ENCODE assay signal across 25 cellular contexts in genomic region chr6:19983374-19983773, GRCh38.
DNase-seq lines count a peak whose midpoint lies in the region; ATAC-seq, FAIRE-seq and TF ChIP-seq lines count a peak whose summit lies in the region.
"Had no signal": no experiment of that assay in that cellular context is flagged by ENCODE, and none has a peak within 500 bp of the region (broad histone marks: within the 10 kb centered on the region; RNA-seq: fewer than 3 reads in every experiment).

No MANE protein-coding gene starts in this region.

- H3K4me1 ChIP-seq in K562 (replicated peaks in 1 of 2; ENCODE audit: control insufficient read depth in 2 of 2, insufficient read depth in 2 of 2, low read length in 2 of 2) = no peaks in the 10 kb centered on the region; a peak in 1 of 5 replicates
- H3K4me1 ChIP-seq: A549; BE2C; BLaER1 treated with 17β-estradiol and CSF1 and Interleukin-3, amounts not matched to agents 10 nM and 100 nM; HAP-1 had no signal

- no peaks in the 10 kb centered on the region for H3K9me1 ChIP-seq in K562 (ENCODE audit: control insufficient read depth, insufficient read depth, low read length)

- 8% methylated on average over 11 of the region's 11 CpGs for WGBS in K562 (ENCODE audit: insufficient coverage, low coverage, missing lambda C conversion rate)

- TF ChIP-seq RAD21 in K562 (CRISPR knock-in tag; conservative IDR thresholded peaks at IDR 0.05 in 1 of 2, IDR thresholded peaks at IDR 0.05 in 1 of 2) = no peak

- no peaks in the 10 kb centered on the region for H3K36me3 ChIP-seq in K562 (ENCODE audit: control insufficient read depth, insufficient read depth, low read length)
- H3K36me3 ChIP-seq: BE2C; BLaER1 treated with 17β-estradiol and CSF1 and Interleukin-3, amounts not matched to agents 10 nM and 100 nM; HAP-1 had no signal

- no peak for TF ChIP-seq EP300 in K562 (IDR thresholded peaks at IDR 0.05; ENCODE audit: low read length)

- peak; percentile 72 for FAIRE-seq in K562 (lab: Jason Lieb, UNC)
- FAIRE-seq: A549, D721Med, G401.6, GM12892, H54 had no signal

- H3K27me3 ChIP-seq in K562 (ENCODE audit: control insufficient read depth in 2 of 2, insufficient read depth in 2 of 2, low read length in 2 of 2) = peaks cover 19 to 23% of the 10 kb centered on the region in 2 experiments
- H3K27me3 ChIP-seq: BE2C; BLaER1 treated with 17β-estradiol and CSF1 and Interleukin-3, amounts not matched to agents 10 nM and 100 nM had no signal

- no peaks in the 10 kb centered on the region for H4K20me1 ChIP-seq in K562 (replicated peaks; ENCODE audit: control insufficient read depth, insufficient read depth, low read length)
- H4K20me1 ChIP-seq: BLaER1 treated with 17β-estradiol and CSF1 and Interleukin-3, amounts not matched to agents 10 nM and 100 nM had no signal

- H3K79me2 ChIP-seq in K562 (ENCODE audit: control insufficient read depth, insufficient read depth, low read length) = no peaks in the 10 kb centered on the region

- ATAC-seq in K562 (no peak), HG02623 (IDR thresholded peaks at IDR 0.05; ENCODE audit: unreplicated experiment) (no peak), GM19395 (IDR thresholded peaks at IDR 0.05; ENCODE audit: unreplicated experiment) (no peak)
- ATAC-seq: A549 had no signal

- CTCF ChIA-PET in K562 (lab: Yijun Ruan, JAX; ENCODE audit: low intra/inter-chr PET ratio) = no interaction called here

- H3K9ac ChIP-seq in K562 (ENCODE audit: insufficient read depth in 1 of 2, low read depth in 2 of 2, low read length in 2 of 2) = no peak overlapping the region
- H3K9ac ChIP-seq: BLaER1 treated with 17β-estradiol and CSF1 and Interleukin-3, amounts not matched to agents 10 nM and 100 nM; GM23248 had no signal

- H2AFZ ChIP-seq in K562 (ENCODE audit: low read depth, low read length) = peak overlapping the region; percentile 13; the same call in 1 of the 2 replicates
- H2AFZ ChIP-seq: GM23248 had no signal

- no peak for TF ChIP-seq CTCF in K562 (IDR thresholded peaks at IDR 0.05 in 2 of 3, conservative IDR thresholded peaks at IDR 0.05 in 1 of 3; ENCODE audit: insufficient read depth in 2 of 3, low read depth in 1 of 3, low read length in 3 of 3)

- no TSS peak for BruUV-seq in K562 (replicated peaks; lab: Mats Ljungman, UMichigan)

- no peak overlapping the region for H3K4me3 ChIP-seq in K562
- H3K4me3 ChIP-seq: A549; BLaER1 treated with 17β-estradiol and CSF1 and Interleukin-3, amounts not matched to agents 10 nM and 100 nM; GM23248; HAP-1 had no signal

- H3K9me3 ChIP-seq in K562 (replicated peaks; ENCODE audit: control insufficient read depth, insufficient read depth, low read depth, low read length) = no peaks in the 10 kb centered on the region
- H3K9me3 ChIP-seq: A549; BE2C; BLaER1 treated with 17β-estradiol and CSF1 and Interleukin-3, amounts not matched to agents 10 nM and 100 nM; HAP-1 had no signal

- intact Hi-C loops in K562 (cut with micrococcal nuclease) (no loop called here), head of caudate nucleus (cut with DNase I) (no loop called here)

- in situ Hi-C loops in K562 (cut with MboI) = no loop called here

- peak; percentile 13 for DNase-seq in DMS114 treated with DMSO at 0.1 percent for 48 hours (lab: John Stamatoyannopoulos, UW; ENCODE audit: unreplicated experiment)
- DNase-seq in K562 (ENCODE audit: extremely low read depth in 1 of 4, low spot score in 3 of 4) = no peak
- DNase-seq in head of caudate nucleus = peak in 38 of 42 donors; percentile 3 to 81 (median 42)
- DNase-seq in putamen (ENCODE audit: low spot score) = peak; percentile 72
- no peak for DNase-seq in DMS53 treated with DMSO at 0.1 percent for 48 hours (lab: John Stamatoyannopoulos, UW; ENCODE audit: unreplicated experiment)
- DNase-seq: 8988T; ACHN; AML-193; BE2C; CD4-positive, alpha-beta T cell; CD8-positive, alpha-beta memory T cell; DMS 273 treated with DMSO at 0.1 percent for 48 hours; DMS53; DND-41; GM23248; HFFc6 had no signal

- POLR2A ChIA-PET in K562 (lab: Yijun Ruan, JAX) = no interaction called here

- no peak for TF ChIP-seq POLR2A in K562 (conservative IDR thresholded peaks at IDR 0.05)

- no peak overlapping the region for H3K27ac ChIP-seq in K562 (ENCODE audit: extremely low read depth, low read depth, low read length)
- H3K27ac ChIP-seq: A549; BLaER1 treated with 17β-estradiol and CSF1 and Interleukin-3, amounts not matched to agents 10 nM and 100 nM; GM23248 had no signal

- no peak overlapping the region for H3K4me2 ChIP-seq in K562 (ENCODE audit: insufficient read depth, low read length)
- H3K4me2 ChIP-seq: A549; BLaER1 treated with 17β-estradiol and CSF1 and Interleukin-3, amounts not matched to agents 10 nM and 100 nM had no signal

TF ChIP-seq in K562, 482 proteins besides CTCF, POLR2A, EP300 and RAD21:
- TF ChIP-seq SAFB (IDR thresholded peaks at IDR 0.05; ENCODE audit: borderline replicate concordance, low read depth, low read length) (no peak), ZNF316 (IDR thresholded peaks at IDR 0.05) (peak; percentile 47; the same call in 1 of the 2 replicates), HCFC1 (IDR thresholded peaks at IDR 0.05; ENCODE audit: low read depth, low read length) (no peak)

Comparison
In these comparisons a context has a peak if more than half of its experiments do, and no peak if none do; other contexts are left out.
1. DNase-seq: peak in DMS114 treated with DMSO at 0.1 percent for 48 hours (single experiment), head of caudate nucleus (38 of 42) and putamen (single experiment); none in K562 (0 of 4) and DMS53 treated with DMSO at 0.1 percent for 48 hours (single experiment).